Comparison of ENCODE assay signal across 15 cellular contexts in genomic region chr10:129709101-129709500, GRCh38.
A peak's percentile ranks its signal among the peaks of the same experiment; 100 is the strongest.
DNase-seq lines count a peak whose midpoint lies in the region; ATAC-seq and TF ChIP-seq lines count a peak whose summit lies in the region.
"Had no signal": no experiment of that assay in that cellular context is flagged by ENCODE, and none has a peak within 500 bp of the region (broad histone marks: within the 10 kb centered on the region; RNA-seq: fewer than 3 reads in every experiment).

No MANE protein-coding gene starts in this region.

- H3K4me1 Mint-ChIP-seq in endodermal cell: peaks cover 39% of the 10 kb centered on the region
- peaks cover 3% of the 10 kb centered on the region for H3K4me1 Mint-ChIP-seq in osteocyte (ENCODE audit: unreplicated experiment)

- no peak overlapping the region for H3K4me3 ChIP-seq in endodermal cell (ENCODE audit: low read length)
- H3K4me3 ChIP-seq: A549, HAP-1 had no signal

- no peaks in the 10 kb centered on the region for H3K36me3 ChIP-seq in endodermal cell (ENCODE audit: control insufficient read depth, insufficient read depth, low read length)
- H3K36me3 ChIP-seq: HAP-1 had no signal

- DNase-seq in DMS 273 (lab: John Stamatoyannopoulos, UW; ENCODE audit: unreplicated experiment) (peak; percentile 7), DMS 273 treated with DMSO at 0.1 percent for 48 hours (lab: John Stamatoyannopoulos, UW) (no peak), endodermal cell (peak; percentile 34), osteocyte (ENCODE audit: extremely low spot score, unreplicated experiment) (peak; percentile 69), NCI-H1436 treated with DMSO at 0.1 percent for 48 hours (lab: John Stamatoyannopoulos, UW) (no peak)
- DNase-seq in central memory CD4-positive, alpha-beta T cell: no peak
- DNase-seq: AML-193; Caco-2; CD4-positive, alpha-beta T cell; DMS79 treated with DMSO at 0.1 percent for 48 hours; GF-D8 had no signal

- ATAC-seq in GM21717 (IDR thresholded peaks at IDR 0.05; ENCODE audit: unreplicated experiment): no peak
- ATAC-seq: A549 had no signal

- H3K9me3 ChIP-seq in endodermal cell (ENCODE audit: control insufficient read depth, low read length): no peaks in the 10 kb centered on the region
- H3K9me3 ChIP-seq: A549, Caco-2, HAP-1 had no signal

- H3K27ac Mint-ChIP-seq in endodermal cell (peak overlapping the region; percentile 59), osteocyte (ENCODE audit: unreplicated experiment) (no peak overlapping the region)
- H3K27ac Mint-ChIP-seq: CD4-positive, alpha-beta T cell had no signal

- no peaks in the 10 kb centered on the region for H3K9me3 Mint-ChIP-seq in endodermal cell
- no peaks in the 10 kb centered on the region for H3K9me3 Mint-ChIP-seq in osteocyte (ENCODE audit: unreplicated experiment)
- H3K9me3 Mint-ChIP-seq: CD4-positive, alpha-beta T cell had no signal

- no peaks in the 10 kb centered on the region for H3K27me3 Mint-ChIP-seq in endodermal cell (ENCODE audit: insufficient read depth)
- no peaks in the 10 kb centered on the region for H3K27me3 Mint-ChIP-seq in osteocyte (ENCODE audit: unreplicated experiment)
- H3K27me3 Mint-ChIP-seq: CD4-positive, alpha-beta T cell had no signal

- no peak overlapping the region for H3K9ac ChIP-seq in endodermal cell (ENCODE audit: extremely low read depth, low read length, poor library complexity, severe bottlenecking)

- H3K36me3 Mint-ChIP-seq in endodermal cell (ENCODE audit: low read depth) (peaks cover 12% of the 10 kb centered on the region), osteocyte (ENCODE audit: unreplicated experiment) (peaks cover 5% of the 10 kb centered on the region)

- WGBS in endodermal cell (ENCODE audit: insufficient coverage in 1 of 2, insufficient read length in 1 of 2), 2 experiments: 86 to 91% methylated on average over 5 to 7 of the region's 7 CpGs

- peaks cover 23% of the 10 kb centered on the region for H3K4me1 ChIP-seq in endodermal cell (ENCODE audit: control insufficient read depth, insufficient read depth, low read length)
- H3K4me1 ChIP-seq: A549, Caco-2, HAP-1 had no signal

- H3K27ac ChIP-seq in endodermal cell (ENCODE audit: low read depth, low read length): no peak overlapping the region
- H3K27ac ChIP-seq: 22Rv1, A549 had no signal

- H3K4me3 Mint-ChIP-seq in endodermal cell (no peak overlapping the region), osteocyte (ENCODE audit: unreplicated experiment) (no peak overlapping the region)
- H3K4me3 Mint-ChIP-seq: CD4-positive, alpha-beta T cell had no signal

- no peak for TF ChIP-seq CTCF in endodermal cell (conservative IDR thresholded peaks at IDR 0.05)
- no peak for TF ChIP-seq CTCF in osteocyte (IDR thresholded peaks at IDR 0.05)

- H3K27me3 ChIP-seq in endodermal cell (ENCODE audit: control insufficient read depth, insufficient read depth, low read length, poor library complexity, severe bottlenecking): no peaks in the 10 kb centered on the region

Comparison
In these comparisons a context has a peak if more than half of its experiments do, and no peak if none do; other contexts are left out.
1. DNase-seq: peak in DMS 273 (single experiment), endodermal cell (single experiment) and osteocyte (single experiment); none in DMS 273 treated with DMSO at 0.1 percent for 48 hours (single experiment), central memory CD4-positive, alpha-beta T cell (single experiment) and NCI-H1436 treated with DMSO at 0.1 percent for 48 hours (single experiment).